In genomic region chr1:243291287-243291686, GRCh38 we compare ENCODE assay signal across 18 cellular contexts.
"Had no signal": no experiment of that assay in that cellular context is flagged by ENCODE, and none has a peak within 500 bp of the region (broad histone marks: within the 10 kb centered on the region; RNA-seq: fewer than 3 reads in every experiment).

No MANE protein-coding gene starts in this region.

- ATAC-seq: activated CD8-positive, alpha-beta T cell treated with anti-CD3 and anti-CD28 coated beads, Interleukin-2, amount 10 ng/mL, durations not matched to agents 7 days and 5 days; heart right ventricle; natural killer cell treated with Interleukin-12 subunit alpha and Interleukin-12 subunit beta and Interleukin-15 and Interleukin-18, amount 100 ng/mL, for 72 hours; stimulated activated naive CD8-positive, alpha-beta T cell treated with anti-CD3 and anti-CD28 coated beads, Interleukin-15, Interleukin-2, amounts not matched to agents 100 U/mL and 50 U/mL, for 24 hours had no signal

- H3K27me3 Mint-ChIP-seq: activated CD4-positive, alpha-beta T cell treated with anti-CD3 and anti-CD28 coated beads, Interleukin-2, amount 10 ng/mL, durations not matched to agents 7 days and 5 days; activated T-cell treated with anti-CD3 and anti-CD28 coated beads, Interleukin-2, amount 50 U/mL, for 24 hours; memory B cell; natural killer cell treated with Interleukin-12 subunit alpha and Interleukin-12 subunit beta and Interleukin-15 and Interleukin-18, amount 100 ng/mL, for 72 hours had no signal

- FAIRE-seq: colon, endometrium, urothelium cell line had no signal

- DNase-seq: activated CD4-positive, alpha-beta T cell treated with anti-CD3 and anti-CD28 coated beads, Interleukin-2, amount 10 ng/mL, durations not matched to agents 7 days and 5 days; activated CD8-positive, alpha-beta T cell treated with anti-CD3 and anti-CD28 coated beads, Interleukin-2, amount 10 ng/mL, durations not matched to agents 7 days and 5 days; activated naive CD4-positive, alpha-beta T cell treated with Interleukin-2 at 50 U/mL for 16 hours; activated T-cell treated with anti-CD3 and anti-CD28 coated beads, Interleukin-2, amount 50 U/mL, for 24 hours; anterior cingulate cortex; brain microvascular endothelial cell; central memory CD4-positive, alpha-beta T cell; erythroblast; heart right ventricle; kidney glomerular epithelial cell; stimulated activated naive CD8-positive, alpha-beta T cell treated with anti-CD3 and anti-CD28 coated beads, Interleukin-15, Interleukin-2, amounts not matched to agents 100 U/mL and 50 U/mL, for 24 hours; T1000 had no signal

- H3K27ac Mint-ChIP-seq: activated CD4-positive, alpha-beta T cell treated with anti-CD3 and anti-CD28 coated beads, Interleukin-2, amount 10 ng/mL, durations not matched to agents 7 days and 5 days; activated CD8-positive, alpha-beta T cell treated with anti-CD3 and anti-CD28 coated beads, Interleukin-2, amount 10 ng/mL, durations not matched to agents 7 days and 5 days; activated T-cell treated with anti-CD3 and anti-CD28 coated beads, Interleukin-2, amount 50 U/mL, for 24 hours; activated T-helper 2 cell treated with anti-CD3 and anti-CD28 coated beads, Interferon-gamma antibody, Interleukin-2, Interleukin-4, amounts not matched to agents 10 μg/mL and 5 μg/mL and 100 μg/mL, durations not matched to agents 14 hours and 24 hours and 36 hours; natural killer cell treated with Interleukin-12 subunit alpha and Interleukin-12 subunit beta and Interleukin-15 and Interleukin-18, amount 100 ng/mL, for 72 hours had no signal

- H3K4me3 Mint-ChIP-seq: activated CD4-positive, alpha-beta T cell treated with anti-CD3 and anti-CD28 coated beads, Interleukin-2, amount 10 ng/mL, durations not matched to agents 7 days and 5 days; activated CD8-positive, alpha-beta T cell treated with anti-CD3 and anti-CD28 coated beads, Interleukin-2, amount 10 ng/mL, durations not matched to agents 7 days and 5 days; activated T-cell treated with anti-CD3 and anti-CD28 coated beads, Interleukin-2, amount 50 U/mL, for 24 hours; memory B cell; natural killer cell treated with Interleukin-12 subunit alpha and Interleukin-12 subunit beta and Interleukin-15 and Interleukin-18, amount 100 ng/mL, for 72 hours had no signal
